23 cellular contexts compared by ENCODE assay signal in genomic region chr1:10160173-10160572, GRCh38. TPM values are rescaled to one million over a fixed set of nuclear protein-coding genes. Genes with fewer than 3 reads are reported as not detected.
DNase-seq lines count a peak whose midpoint lies in the region; ATAC-seq, FAIRE-seq and TF ChIP-seq lines count a peak whose summit lies in the region.
"Had no signal": no experiment of that assay in that cellular context is flagged by ENCODE, and none has a peak within 500 bp of the region (broad histone marks: within the 10 kb centered on the region; RNA-seq: fewer than 3 reads in every experiment).

No MANE protein-coding gene starts in this region.

- H3K9me3 Mint-ChIP-seq in GM23338 (no peaks in the 10 kb centered on the region), brain (no peaks in the 10 kb centered on the region)
- H3K9me3 Mint-ChIP-seq: activated B cell treated with CpG ODN at 0.5 μM for 24 hours; activated T-helper 1 cell treated with anti-CD3 and anti-CD28 coated beads, Interleukin-12 subunit alpha, Interleukin-12 subunit beta, Interleukin-2, Interleukin-4 antibody, amounts not matched to agents 30 ng/mL and 10 ng/mL and 1 ng/mL, durations not matched to agents 14 hours and 24 hours and 36 hours; memory B cell had no signal

- H4K20me1 ChIP-seq in GM23338 (replicated peaks; ENCODE audit: insufficient read depth), result no peaks in the 10 kb centered on the region; the same call in none of the 2 replicates
- H4K20me1 ChIP-seq: BLaER1 treated with 17β-estradiol and CSF1 and Interleukin-3, amounts not matched to agents 10 nM and 100 nM had no signal

- H3K4me3 Mint-ChIP-seq in GM23338, result no peak overlapping the region
- H3K4me3 Mint-ChIP-seq in brain, result no peak overlapping the region
- H3K4me3 Mint-ChIP-seq: activated B cell treated with CpG ODN at 0.5 μM for 24 hours; activated naive CD8-positive, alpha-beta T cell; activated T-helper 1 cell treated with anti-CD3 and anti-CD28 coated beads, Interleukin-12 subunit alpha, Interleukin-12 subunit beta, Interleukin-2, Interleukin-4 antibody, amounts not matched to agents 30 ng/mL and 10 ng/mL and 1 ng/mL, durations not matched to agents 14 hours and 24 hours and 36 hours; memory B cell had no signal

- 22 to 67% (median 35%) methylated on average over 3 of the region's 3 CpGs for WGBS in small intestine, 3 donors

- no peaks in the 10 kb centered on the region for H3K4me1 ChIP-seq in GM23338 (ENCODE audit: insufficient read depth)
- peaks cover 0 to 17% of the 10 kb centered on the region in 2 donors for H3K4me1 ChIP-seq in muscle layer of duodenum (ENCODE audit: control insufficient read depth in 1 of 2, insufficient read depth in 2 of 2, low read length in 2 of 2)
- no peaks in the 10 kb centered on the region for H3K4me1 ChIP-seq in small intestine (ENCODE audit: control insufficient read depth in 2 of 2, insufficient read depth in 1 of 2, low read depth in 1 of 2, low read length in 1 of 2)
- H3K4me1 ChIP-seq: right lobe of liver had no signal

- H3K27ac Mint-ChIP-seq in GM23338 (no peak overlapping the region), brain (peak overlapping the region in 4 of 5 experiments; percentile 82 to 94 (median 94))
- H3K27ac Mint-ChIP-seq: activated B cell treated with CpG ODN at 0.5 μM for 24 hours; activated naive CD8-positive, alpha-beta T cell; activated T-helper 1 cell treated with anti-CD3 and anti-CD28 coated beads, Interleukin-12 subunit alpha, Interleukin-12 subunit beta, Interleukin-2, Interleukin-4 antibody, amounts not matched to agents 30 ng/mL and 10 ng/mL and 1 ng/mL, durations not matched to agents 14 hours and 24 hours and 36 hours; memory B cell had no signal

- FAIRE-seq in small intestine (lab: Jason Lieb, UNC), result no peak

- H3K27ac ChIP-seq in GM23338 (ENCODE audit: low read depth), result peak overlapping the region; percentile 17; the same call in 1 of the 2 replicates
- H3K27ac ChIP-seq in muscle layer of duodenum (ENCODE audit: low read length), result peak overlapping the region; percentile 25
- no peak overlapping the region for H3K27ac ChIP-seq in small intestine (ENCODE audit: low read depth in 1 of 2, low read length in 1 of 2)
- H3K27ac ChIP-seq: BLaER1 treated with 17β-estradiol and CSF1 and Interleukin-3, amounts not matched to agents 10 nM and 100 nM; PC-9; right lobe of liver had no signal

- H3K27me3 ChIP-seq in GM23338 (ENCODE audit: insufficient read depth), result no peaks in the 10 kb centered on the region
- H3K27me3 ChIP-seq in muscle layer of duodenum (ENCODE audit: low read depth, low read length), result no peaks in the 10 kb centered on the region
- no peaks in the 10 kb centered on the region for H3K27me3 ChIP-seq in small intestine (ENCODE audit: control insufficient read depth in 2 of 2, insufficient read depth in 2 of 2, low read length in 2 of 2)
- H3K27me3 ChIP-seq: BLaER1 treated with 17β-estradiol and CSF1 and Interleukin-3, amounts not matched to agents 10 nM and 100 nM; right lobe of liver had no signal

- peaks cover 7% of the 10 kb centered on the region for H3K27me3 Mint-ChIP-seq in GM23338 (ENCODE audit: insufficient read depth, low read depth, poor library complexity)
- no peaks in the 10 kb centered on the region for H3K27me3 Mint-ChIP-seq in brain
- H3K27me3 Mint-ChIP-seq: activated B cell treated with CpG ODN at 0.5 μM for 24 hours; activated naive CD8-positive, alpha-beta T cell; memory B cell had no signal

- no peak overlapping the region for H3K4me2 ChIP-seq in GM23338
- H3K4me2 ChIP-seq: BLaER1 treated with 17β-estradiol and CSF1 and Interleukin-3, amounts not matched to agents 10 nM and 100 nM; PC-9 had no signal

- H3K36me3 Mint-ChIP-seq in GM23338 (ENCODE audit: low read depth), result peaks cover 32% of the 10 kb centered on the region
- H3K36me3 Mint-ChIP-seq in brain, result peaks cover 50% of the 10 kb centered on the region

- TF ChIP-seq CTCF in GM23338 (conservative IDR thresholded peaks at IDR 0.05; ENCODE audit: low read depth in 2 of 2) (no peak), brain (conservative IDR thresholded peaks at IDR 0.05) (no peak)

- no peaks in the 10 kb centered on the region for H3K79me2 ChIP-seq in GM23338 (replicated peaks; ENCODE audit: insufficient read depth)

- H2AFZ ChIP-seq in GM23338, result no peak overlapping the region
- H2AFZ ChIP-seq: PC-9 had no signal

- H3K9me2 ChIP-seq in GM23338 (ENCODE audit: insufficient read depth), result no peaks in the 10 kb centered on the region

- peaks cover 12% of the 10 kb centered on the region; the same call in 1 of the 2 replicates for H3K36me3 ChIP-seq in GM23338 (ENCODE audit: insufficient read depth)
- peaks cover 4 to 19% of the 10 kb centered on the region in 2 donors for H3K36me3 ChIP-seq in muscle layer of duodenum (ENCODE audit: control insufficient read depth in 1 of 2, insufficient read depth in 2 of 2, low read length in 2 of 2)
- H3K36me3 ChIP-seq in small intestine (ENCODE audit: control insufficient read depth in 2 of 2, insufficient read depth in 2 of 2, low read length in 2 of 2), result peaks cover 4 to 18% of the 10 kb centered on the region in 2 donors

- DNase-seq in GM23338 (ENCODE audit: low spot score) (no peak), small intestine (peak; percentile 30), A172 (ENCODE audit: low spot score) (no peak), 8988T (no peak)
- no peak for DNase-seq in stimulated activated CD4-positive, alpha-beta T cell treated with anti-CD3 and anti-CD28 coated beads, Interleukin-4, amount 100 ng/mL, for 4 hours
- DNase-seq: activated B cell treated with CpG ODN at 0.5 μM for 24 hours; cortex of kidney; DND-41; GOT3; NCI-H1417; NCI-H510A treated with DMSO at 0.1 percent for 48 hours; PC-9; right lobe of liver; SHP77; stimulated activated CD4-positive, alpha-beta T cell treated with anti-CD3 and anti-CD28 coated beads, Interleukin-15, amount 100 ng/mL, for 24 hours; T1000 had no signal

- H3K4me1 Mint-ChIP-seq in GM23338, result no peaks in the 10 kb centered on the region
- peaks cover 15% of the 10 kb centered on the region for H3K4me1 Mint-ChIP-seq in brain
- H3K4me1 Mint-ChIP-seq: activated B cell treated with CpG ODN at 0.5 μM for 24 hours, memory B cell had no signal

- H3F3A ChIP-seq in GM23338 (replicated peaks; ENCODE audit: low read depth), result no peaks in the 10 kb centered on the region; the same call in 1 of the 2 replicates

- H3K4me3 ChIP-seq in GM23338 (no peak overlapping the region), muscle layer of duodenum (ENCODE audit: low read depth in 1 of 2, low read length in 2 of 2) (no peak overlapping the region), small intestine (ENCODE audit: low read depth in 1 of 2, low read length in 2 of 2) (no peak overlapping the region)
- H3K4me3 ChIP-seq: BLaER1 treated with 17β-estradiol and CSF1 and Interleukin-3, amounts not matched to agents 10 nM and 100 nM; PC-9; right lobe of liver had no signal

- H3K9me3 ChIP-seq in muscle layer of duodenum (ENCODE audit: control insufficient read depth in 1 of 2, low read length in 2 of 2), result no peaks in the 10 kb centered on the region
- H3K9me3 ChIP-seq in small intestine (ENCODE audit: control insufficient read depth, low read depth), result no peaks in the 10 kb centered on the region
- H3K9me3 ChIP-seq: BLaER1 treated with 17β-estradiol and CSF1 and Interleukin-3, amounts not matched to agents 10 nM and 100 nM; right lobe of liver had no signal

- ATAC-seq in GM23338 (no peak), GM21825 (IDR thresholded peaks at IDR 0.05; ENCODE audit: unreplicated experiment) (no peak)
- ATAC-seq: right lobe of liver had no signal

TF ChIP-seq in GM23338, 12 proteins besides CTCF, POLR2A, EP300 and RAD21 (continues in another document):
- TF ChIP-seq ZNF331 (CRISPR knock-in tag; IDR thresholded peaks at IDR 0.05; ENCODE audit: low read depth) (no peak), EZH2 (IDR thresholded peaks at IDR 0.05; ENCODE audit: low read depth, unreplicated experiment) (no peak)

RNA-seq across cellular contexts. Expression of gene KIF1B, which starts 50.2 kb away (rescaled TPM):
- total RNA-seq in GM23338 (2014; rRNA removed; shearing (Covaris generic)), result 68.4 and 70.3 TPM in 2 replicates
- 18.7 and 21.5 TPM in 2 replicates for polyA plus RNA-seq in GM23338 (2016; fragmentation: Nextera tagmentation; extraction: Ambion mirVana)
- 87.7 TPM for polyA plus RNA-seq in brain (ENCODE audit: insufficient read depth, low read depth, low replicate concordance)
- polyA plus RNA-seq in small intestine, result 10 to 100 TPM in 2 of 3 donors, 1 to 10 TPM in 1; 6.8 to 13.7 (median 11.4) TPM
- total RNA-seq in A172 (2014; rRNA removed; shearing (Covaris generic)), result 16.1 and 18.9 TPM in 2 replicates

Comparison
In these comparisons a context has a peak if more than half of its experiments do, and no peak if none do; other contexts are left out.
1. H3K27ac ChIP-seq: peak in GM23338 (single experiment) and muscle layer of duodenum (single experiment); none in small intestine (0 of 2).